24 cellular contexts compared by ENCODE assay signal in the genomic region with DNA sequence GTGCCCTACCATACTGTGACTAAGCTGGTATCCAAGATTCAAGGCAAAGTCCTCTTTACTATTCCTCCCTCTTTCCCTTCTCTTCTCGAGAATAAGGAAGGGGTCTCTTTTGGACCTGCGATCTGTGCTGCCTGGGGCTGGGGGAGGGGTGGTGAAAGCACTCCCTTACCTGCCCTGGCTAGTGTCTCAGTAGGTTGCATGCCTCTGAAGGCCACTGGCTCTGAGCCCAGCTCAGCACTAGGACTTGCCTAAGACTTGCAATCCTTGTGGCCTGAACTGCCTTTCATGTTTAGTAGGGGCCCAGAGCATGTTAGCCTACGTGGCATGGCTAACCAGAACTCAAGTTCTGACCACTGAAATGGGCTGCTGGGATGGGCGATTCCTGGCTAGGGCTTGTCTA.
"Had no signal": no experiment of that assay in that cellular context is flagged by ENCODE, and none has a peak within 500 bp of the region (broad histone marks: within the 10 kb centered on the region; RNA-seq: fewer than 3 reads in every experiment).

No MANE protein-coding gene starts in this region.

- H3K4me1 ChIP-seq: esophagus muscularis mucosa, gastrocnemius medialis, heart right ventricle, left lung, lower lobe of right lung, psoas muscle, spleen, transverse colon had no signal

- H3K4me3 Mint-ChIP-seq: naive thymus-derived CD4-positive, alpha-beta T cell; nephron progenitor cell; stimulated activated memory B cell treated with anti-CD40 and anti-IgM and Interleukin-4, amounts not matched to agents 10 μg/mL and 1 μg/mL and 100 μg/mL, for 72 hours; stimulated activated naive CD8-positive, alpha-beta T cell treated with anti-CD3 and anti-CD28 coated beads, Interleukin-15, Interleukin-2, amounts not matched to agents 100 ng/mL and 50 ng/mL, for 24 hours had no signal

- H3K27ac Mint-ChIP-seq: naive thymus-derived CD4-positive, alpha-beta T cell; nephron progenitor cell; stimulated activated memory B cell treated with anti-CD40 and anti-IgM and Interleukin-4, amounts not matched to agents 10 μg/mL and 1 μg/mL and 100 μg/mL, for 72 hours; stimulated activated naive CD8-positive, alpha-beta T cell treated with anti-CD3 and anti-CD28 coated beads, Interleukin-15, Interleukin-2, amounts not matched to agents 100 ng/mL and 50 ng/mL, for 24 hours had no signal

- ATAC-seq: gastrocnemius medialis; heart right ventricle; left lung; lower lobe of right lung; naive thymus-derived CD4-positive, alpha-beta T cell; psoas muscle; sciatic nerve; stimulated activated memory B cell treated with anti-CD40 and anti-IgM and Interleukin-4, amounts not matched to agents 10 μg/mL and 1 μg/mL and 100 μg/mL, for 72 hours had no signal

- DNase-seq: effector memory CD4-positive, alpha-beta T cell; gastrocnemius medialis; heart right ventricle; hypothalamus; islet precursor cell; lower lobe of right lung; naive thymus-derived CD4-positive, alpha-beta T cell; nephron progenitor cell; psoas muscle; retina; spleen; stimulated activated CD4-positive, alpha-beta T cell treated with anti-CD3 and anti-CD28 coated beads, Interleukin-15, amount 100 ng/mL, for 24 hours; stimulated activated CD4-positive, alpha-beta T cell treated with anti-CD3 and anti-CD28 coated beads, Interleukin-1b, Interleukin-23, amount 100 ng/mL, for 48 hours; stimulated activated CD4-positive, alpha-beta T cell treated with anti-CD3 and anti-CD28 coated beads, Interleukin-4, amount 100 ng/mL, for 24 hours; transverse colon had no signal

- H3K27me3 Mint-ChIP-seq: naive thymus-derived CD4-positive, alpha-beta T cell; stimulated activated memory B cell treated with anti-CD40 and anti-IgM and Interleukin-4, amounts not matched to agents 10 μg/mL and 1 μg/mL and 100 μg/mL, for 72 hours; stimulated activated naive CD8-positive, alpha-beta T cell treated with anti-CD3 and anti-CD28 coated beads, Interleukin-15, Interleukin-2, amounts not matched to agents 100 ng/mL and 50 ng/mL, for 24 hours had no signal

- H3K4me1 Mint-ChIP-seq: nephron progenitor cell; stimulated activated memory B cell treated with anti-CD40 and anti-IgM and Interleukin-4, amounts not matched to agents 10 μg/mL and 1 μg/mL and 100 μg/mL, for 72 hours had no signal

- H3K9me3 ChIP-seq: esophagus muscularis mucosa, gastrocnemius medialis, left lung, lower lobe of right lung, neutrophil, psoas muscle, thoracic aorta, transverse colon had no signal

- H3K36me3 ChIP-seq: lower lobe of right lung, neutrophil, thoracic aorta, transverse colon had no signal

- H3K27me3 ChIP-seq: esophagus muscularis mucosa, gastrocnemius medialis, heart right ventricle, left lung, neutrophil, spleen, transverse colon had no signal

- H3K27ac ChIP-seq: epithelial cell of prostate, esophagus muscularis mucosa, gastrocnemius medialis, heart right ventricle, left lung, lower lobe of right lung, neutrophil, psoas muscle, spleen, thoracic aorta, transverse colon had no signal

- FAIRE-seq: endometrium had no signal

- H3K4me3 ChIP-seq: esophagus muscularis mucosa, gastrocnemius medialis, heart right ventricle, left lung, lower lobe of right lung, psoas muscle, spleen, thoracic aorta, transverse colon had no signal
